12 cellular contexts compared by ENCODE assay signal in the genomic region with DNA sequence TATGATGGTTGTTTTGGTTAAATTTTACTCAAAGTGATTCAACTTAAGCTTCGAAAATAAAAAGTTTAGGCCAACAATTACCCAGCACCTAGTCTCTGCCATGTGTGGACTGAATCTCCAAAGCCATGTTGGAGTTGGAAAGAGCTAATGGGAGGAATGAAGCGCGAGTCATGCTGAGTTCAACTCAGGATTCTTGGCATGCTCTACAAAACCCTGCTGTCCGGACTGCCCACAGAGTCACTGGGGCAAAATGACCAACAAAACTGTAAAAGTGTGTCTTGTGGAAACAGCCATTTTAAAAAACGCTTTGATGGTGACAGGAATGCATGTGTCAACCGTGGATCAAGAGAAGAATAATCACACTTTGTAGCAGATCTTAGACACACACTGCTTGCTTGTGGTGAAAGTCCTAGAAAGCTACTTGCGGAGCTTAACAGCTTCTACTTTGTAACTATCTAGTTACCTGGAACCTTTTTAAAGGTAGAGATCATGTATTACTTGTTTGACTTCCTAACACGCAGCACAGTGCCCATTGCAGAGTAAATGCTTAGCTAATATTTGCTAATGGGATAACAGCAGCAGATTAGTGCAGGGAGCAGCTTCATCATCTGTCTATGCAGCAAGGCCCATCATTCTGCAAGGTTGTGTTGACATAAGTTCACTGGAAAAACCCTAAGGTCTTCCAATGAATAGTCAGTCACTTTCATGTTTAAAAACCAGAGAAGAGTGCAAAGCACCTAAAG. TPM values are rescaled to one million over a fixed set of nuclear protein-coding genes. Genes with fewer than 3 reads are reported as not detected.
DNase-seq lines count a peak whose midpoint lies in the region; ATAC-seq and TF ChIP-seq lines count a peak whose summit lies in the region.
"Had no signal": no experiment of that assay in that cellular context is flagged by ENCODE, and none has a peak within 500 bp of the region (broad histone marks: within the 10 kb centered on the region; RNA-seq: fewer than 3 reads in every experiment).

No MANE protein-coding gene starts in this region.

- DNase-seq in DMS153 treated with DMSO at 0.1 percent for 48 hours (lab: John Stamatoyannopoulos, UW; ENCODE audit: unreplicated experiment) (peak; percentile 28), HFFc6 (peak; percentile 58), kidney epithelial cell (ENCODE audit: low read depth) (peak; percentile 25), sigmoid colon (no peak)
- DNase-seq: activated naive CD8-positive, alpha-beta T cell treated with anti-CD3 and anti-CD28 coated beads, Interleukin-2, amount 10 ng/mL, durations not matched to agents 7 days and 5 days; NCI-H2029; RPMI8226; stimulated activated naive CD4-positive, alpha-beta T cell had no signal

- no peak for TF ChIP-seq EP300 in sigmoid colon (IDR thresholded peaks at IDR 0.05)

- H3K27me3 Mint-ChIP-seq in HFFc6 (ENCODE audit: insufficient read depth), result no peaks in the 10 kb centered on the region; the same call in 1 of the 2 replicates
- H3K27me3 Mint-ChIP-seq in activated T-helper 17 cell treated with anti-CD3 and anti-CD28 coated beads, Interleukin-2, amount 50 U/mL, for 72 hours, result no peaks in the 10 kb centered on the region

- WGBS in sigmoid colon, 2 donors, result 86% methylated on average over 8 of the region's 8 CpGs

- H3K27me3 ChIP-seq in kidney epithelial cell (ENCODE audit: control insufficient read depth, insufficient read depth, low read length) (no peaks in the 10 kb centered on the region), sigmoid colon (no peaks in the 10 kb centered on the region)

- no peaks in the 10 kb centered on the region for H3K36me3 Mint-ChIP-seq in HFFc6 (ENCODE audit: low read depth)
- no peaks in the 10 kb centered on the region for H3K36me3 Mint-ChIP-seq in activated T-helper 17 cell treated with anti-CD3 and anti-CD28 coated beads, Interleukin-2, amount 50 U/mL, for 72 hours (ENCODE audit: low read depth)

- H3K4me3 ChIP-seq in kidney epithelial cell (ENCODE audit: low read depth, low read length) (no peak overlapping the region), sigmoid colon (no peak overlapping the region)

- ATAC-seq in activated T-helper 17 cell treated with anti-CD3 and anti-CD28 coated beads, Interleukin-2, amount 50 U/mL, for 72 hours (replicated peaks), result peak; percentile 49
- ATAC-seq in GM19395 (IDR thresholded peaks at IDR 0.05; ENCODE audit: unreplicated experiment), result no peak
- ATAC-seq in HG03139 (IDR thresholded peaks at IDR 0.05; ENCODE audit: unreplicated experiment), result no peak

- intact Hi-C loops in sigmoid colon (cut with DNase I), result no loop called here

- no peaks in the 10 kb centered on the region for H3K36me3 ChIP-seq in kidney epithelial cell (ENCODE audit: control insufficient read depth, insufficient read depth, low read length)
- H3K36me3 ChIP-seq in sigmoid colon, result no peaks in the 10 kb centered on the region

- peaks cover 13% of the 10 kb centered on the region for H3K4me1 Mint-ChIP-seq in HFFc6 (ENCODE audit: low read depth)
- H3K4me1 Mint-ChIP-seq in activated T-helper 17 cell treated with anti-CD3 and anti-CD28 coated beads, Interleukin-2, amount 50 U/mL, for 72 hours, result peaks cover 15% of the 10 kb centered on the region

- no peaks in the 10 kb centered on the region for H3K9me3 ChIP-seq in sigmoid colon

- no peak for TF ChIP-seq POLR2A in sigmoid colon (IDR thresholded peaks at IDR 0.05)

- TF ChIP-seq CTCF in HFFc6 (IDR thresholded peaks at IDR 0.05) (no peak), kidney epithelial cell (IDR thresholded peaks at IDR 0.05; ENCODE audit: insufficient read depth, low read length, poor library complexity, severe bottlenecking) (no peak), sigmoid colon (IDR thresholded peaks at IDR 0.05) (no peak)

- H3K4me1 ChIP-seq in sigmoid colon, result peaks cover 0 to 7% (median 3%) of the 10 kb centered on the region in 4 donors

- no peak overlapping the region for H3K27ac Mint-ChIP-seq in HFFc6
- H3K27ac Mint-ChIP-seq in activated T-helper 17 cell treated with anti-CD3 and anti-CD28 coated beads, Interleukin-2, amount 50 U/mL, for 72 hours, result peak overlapping the region; percentile 28
- H3K27ac Mint-ChIP-seq: activated naive CD8-positive, alpha-beta T cell treated with anti-CD3 and anti-CD28 coated beads, Interleukin-2, amount 10 ng/mL, durations not matched to agents 7 days and 5 days; nephron had no signal

- no peak overlapping the region for H3K27ac ChIP-seq in sigmoid colon

- H3K9me3 Mint-ChIP-seq in HFFc6, result no peaks in the 10 kb centered on the region
- no peaks in the 10 kb centered on the region for H3K9me3 Mint-ChIP-seq in activated T-helper 17 cell treated with anti-CD3 and anti-CD28 coated beads, Interleukin-2, amount 50 U/mL, for 72 hours
- H3K9me3 Mint-ChIP-seq: nephron had no signal

- H3K4me3 Mint-ChIP-seq in HFFc6, result no peak overlapping the region
- H3K4me3 Mint-ChIP-seq in activated T-helper 17 cell treated with anti-CD3 and anti-CD28 coated beads, Interleukin-2, amount 50 U/mL, for 72 hours, result peak overlapping the region; percentile 64
- H3K4me3 Mint-ChIP-seq: activated naive CD8-positive, alpha-beta T cell treated with anti-CD3 and anti-CD28 coated beads, Interleukin-2, amount 10 ng/mL, durations not matched to agents 7 days and 5 days; nephron had no signal

RNA-seq across cellular contexts. Expression of a gene that starts 7.0 kb away (rescaled TPM):
- not detected for total RNA-seq in HFFc6 (2021; fragmentation: NEBNext Ultra II Directional; extraction: Animal tissue kit (Norgen Biotek cat#: 25700))
- total RNA-seq in activated T-helper 17 cell treated with anti-CD3 and anti-CD28 coated beads, Interleukin-2, amount 50 U/mL, for 72 hours, result under 1 TPM; 0.28 to 0.58 TPM
- total RNA-seq in kidney epithelial cell, result 0.21 and 1.1 TPM in 2 replicates
- total RNA-seq in sigmoid colon, result not detected
- under 1 TPM in 2 of 3 donors, not detected in 1; 0.09 to 0.60 TPM for polyA plus RNA-seq in sigmoid colon
